ENCODE assay signal across 26 cellular contexts in the genomic region with DNA sequence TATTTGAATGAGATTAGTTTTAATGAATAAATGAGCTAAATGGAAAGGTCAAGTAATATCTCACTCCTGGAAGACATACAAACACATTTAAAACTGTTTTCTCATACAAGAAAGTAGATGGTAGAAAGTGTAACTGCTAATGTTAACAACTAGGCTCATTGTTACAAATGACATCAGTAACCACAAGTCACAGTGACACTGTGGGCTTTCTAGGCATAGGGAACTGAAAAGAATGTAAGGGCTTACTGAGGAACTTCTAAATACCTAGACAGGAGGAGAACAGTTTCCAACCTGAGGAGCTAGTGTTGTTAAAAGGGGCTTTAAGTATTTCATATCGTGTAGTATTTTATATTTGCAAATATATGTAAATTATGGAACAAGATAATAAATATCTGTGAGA. TPM values are rescaled to one million over a fixed set of nuclear protein-coding genes. Genes with fewer than 3 reads are reported as not detected.
A peak's percentile ranks its signal among the peaks of the same experiment; 100 is the strongest.
DNase-seq lines count a peak whose midpoint lies in the region; ATAC-seq, FAIRE-seq and TF ChIP-seq lines count a peak whose summit lies in the region.
"Had no signal": no experiment of that assay in that cellular context is flagged by ENCODE, and none has a peak within 500 bp of the region (broad histone marks: within the 10 kb centered on the region; RNA-seq: fewer than 3 reads in every experiment).

No MANE protein-coding gene starts in this region.

- POLR2A ChIA-PET in GM12878 (lab: Charles Lee): no interaction called here

- peak in 1 of 2 experiments; percentile 62; a peak in 1 of 4 replicates for TF ChIP-seq EP300 in GM12878 (IDR thresholded peaks at IDR 0.05; ENCODE audit: borderline replicate concordance in 1 of 2, control insufficient read depth in 1 of 2, low read depth in 2 of 2, low read length in 2 of 2)

- SMC1A ChIA-PET in GM12878 (lab: Charles Lee; ENCODE audit: uncharacterized antibody, unreplicated experiment): interaction anchor here (0.9 to 1.6 kb wide), 4 partner anchors 18 to 77 kb away, joined by 4 to 6 read pairs (median 4); a partner anchor contains a TSS

- H3K9me3 ChIP-seq in GM12878 (replicated peaks; ENCODE audit: control insufficient read depth, insufficient read depth, low read length): no peaks in the 10 kb centered on the region
- H3K9me3 ChIP-seq: esophagus muscularis mucosa, gastroesophageal sphincter, ovary, tibial artery had no signal

- TF ChIP-seq CTCF in GM12878 (IDR thresholded peaks at IDR 0.05 in 2 of 3, conservative IDR thresholded peaks at IDR 0.05 in 1 of 3; ENCODE audit: control insufficient read depth in 2 of 3, extremely low read depth in 1 of 3, insufficient read depth in 1 of 3, low read depth in 3 of 3, low read length in 3 of 3): no peak

- RAD21 ChIA-PET in GM12878 (lab: Charles Lee; ENCODE audit: unreplicated experiment): interaction anchor here (1.1 to 1.5 kb wide), 3 partner anchors 23 to 122 kb away, joined by 3 to 4 read pairs (median 4); no protein-coding TSS in a partner anchor

- no peak for TF ChIP-seq POLR2A in GM12878 (IDR thresholded peaks at IDR 0.05; ENCODE audit: low read depth, low read length)

- H3K4me3 ChIP-seq in GM12878: no peak overlapping the region
- H3K4me3 ChIP-seq: esophagus muscularis mucosa, gastroesophageal sphincter, ovary, tibial artery had no signal

- H3K36me3 ChIP-seq in GM12878 (ENCODE audit: control insufficient read depth in 2 of 2, insufficient read depth in 2 of 2, low read length in 1 of 2): no peaks in the 10 kb centered on the region
- H3K36me3 ChIP-seq: esophagus muscularis mucosa, gastroesophageal sphincter, ovary, tibial artery had no signal

- no peak overlapping the region for H3K4me2 ChIP-seq in GM12878 (ENCODE audit: control insufficient read depth, insufficient read depth)

- 21% methylated on average over 1 of the region's 1 CpG for WGBS in GM12878 (ENCODE audit: insufficient coverage, insufficient replicate concordance, low lambda C conversion rate, missing lambda C conversion rate)

- no peak for DNase-seq in GM12878 (ENCODE audit: low read depth, low spot score)
- no peak for DNase-seq in stimulated activated naive CD4-positive, alpha-beta T cell treated with Interleukin-2 at 50 U/mL for 16 hours (lab: John Stamatoyannopoulos, UW)
- DNase-seq: activated B cell treated with CpG ODN at 0.5 μM for 24 hours; activated CD4-positive, alpha-beta memory T cell treated with anti-CD3 and anti-CD28 coated beads, Interleukin-2, amount 10 ng/mL, durations not matched to agents 7 days and 5 days; activated naive CD4-positive, alpha-beta T cell treated with anti-CD3 and anti-CD28 coated beads, Interleukin-2, amount 10 ng/mL, durations not matched to agents 7 days and 5 days; activated T-cell treated with anti-CD3 and anti-CD28 coated beads, Interleukin-2, amount 50 U/mL, for 24 hours; anterior cingulate cortex; DMS79 treated with DMSO at 0.1 percent for 48 hours; effector CD4-positive, alpha-beta T cell; mesenchymal stem cell; naive B cell; NCI-H526 treated with DMSO at 0.1 percent for 48 hours; ovary; PC-3; SHP77 treated with DMSO at 0.1 percent for 48 hours; stimulated activated naive CD4-positive, alpha-beta T cell; tibial artery had no signal

- FAIRE-seq in GM12878 (lab: Jason Lieb, UNC): no peak
- FAIRE-seq: H54 had no signal

- H2AFZ ChIP-seq in GM12878 (ENCODE audit: control insufficient read depth, low read depth, low read length): no peak overlapping the region

- no peaks in the 10 kb centered on the region for H3K27me3 ChIP-seq in GM12878 (replicated peaks in 1 of 2; ENCODE audit: control insufficient read depth in 2 of 2, insufficient read depth in 2 of 2, low read length in 1 of 2)
- H3K27me3 ChIP-seq: esophagus muscularis mucosa, gastroesophageal sphincter, ovary, tibial artery had no signal

- BruUV-seq in GM12878 (replicated peaks; lab: Mats Ljungman, UMichigan): no TSS peak

- no peak overlapping the region for H3K27ac ChIP-seq in GM12878 (ENCODE audit: control insufficient read depth, insufficient read depth)
- H3K27ac ChIP-seq: esophagus muscularis mucosa, gastroesophageal sphincter, ovary, tibial artery had no signal

- no peaks in the 10 kb centered on the region for H3K4me1 ChIP-seq in GM12878 (ENCODE audit: control insufficient read depth, insufficient read depth, low read length)
- H3K4me1 ChIP-seq: esophagus muscularis mucosa, gastroesophageal sphincter, tibial artery had no signal

- no peak overlapping the region for H3K9ac ChIP-seq in GM12878 (ENCODE audit: control insufficient read depth, insufficient read depth, low read length)

- no peaks in the 10 kb centered on the region for H4K20me1 ChIP-seq in GM12878 (ENCODE audit: control insufficient read depth, insufficient read depth)

- CTCF ChIA-PET in GM12878 (lab: Yijun Ruan, JAX): interaction anchor here (0.9 to 1.1 kb wide), 2 partner anchors 28 to 29 kb away, joined by 4 to 5 read pairs; no protein-coding TSS in a partner anchor

- no peaks in the 10 kb centered on the region for H3K79me2 ChIP-seq in GM12878 (ENCODE audit: control insufficient read depth, insufficient read depth, low read length)

- peak; percentile 72 for ATAC-seq in GM18511 (IDR thresholded peaks at IDR 0.05; ENCODE audit: unreplicated experiment)
- peak; percentile 54 for ATAC-seq in GM21381 (IDR thresholded peaks at IDR 0.05; ENCODE audit: unreplicated experiment)
- ATAC-seq in HG03025 (IDR thresholded peaks at IDR 0.05; ENCODE audit: low FRiP score, unreplicated experiment): peak; percentile 75
- ATAC-seq in GM12878: peak; percentile 94
- no peak for ATAC-seq in GM18861 (IDR thresholded peaks at IDR 0.05; ENCODE audit: unreplicated experiment)
- no peak for ATAC-seq in GM21423 (IDR thresholded peaks at IDR 0.05; ENCODE audit: unreplicated experiment)
- ATAC-seq: gastroesophageal sphincter, PC-3, sciatic nerve had no signal

- no peak for TF ChIP-seq RAD21 in GM12878 (IDR thresholded peaks at IDR 0.05; ENCODE audit: insufficient read depth, low read depth, low read length)

- in situ Hi-C loops in GM12878 (cut with MboI): no loop called here

- intact Hi-C loops in GM12878 (cut with micrococcal nuclease; ENCODE audit: unreplicated experiment): no loop called here

TF ChIP-seq in GM12878, 131 proteins besides CTCF, POLR2A, EP300 and RAD21 (continues in another document):
- TF ChIP-seq ATF7 (IDR thresholded peaks at IDR 0.05; ENCODE audit: low read depth) (peak; percentile 94), DPF2 (IDR thresholded peaks at IDR 0.05) (peak; percentile 46; the same call in 1 of the 2 replicates), RELA (IDR thresholded peaks at IDR 0.05; ENCODE audit: borderline replicate concordance, partially characterized antibody) (no peak), IKZF2 (IDR thresholded peaks at IDR 0.05) (peak; percentile 34 to 50; a peak in 2 of 4 replicates), RUNX3 (IDR thresholded peaks at IDR 0.05; ENCODE audit: low read length) (peak; percentile 75), TCF12 (IDR thresholded peaks at IDR 0.05; ENCODE audit: low read depth, low read length) (no peak), CREM (IDR thresholded peaks at IDR 0.05; ENCODE audit: low read depth) (0 out of 2 replicates have a peak, but pooled peaks have one; percentile 15), MTA2 (IDR thresholded peaks at IDR 0.05; ENCODE audit: low read depth) (peak; percentile 58; the same call in 1 of the 2 replicates)
- TF ChIP-seq, protein P1, sequence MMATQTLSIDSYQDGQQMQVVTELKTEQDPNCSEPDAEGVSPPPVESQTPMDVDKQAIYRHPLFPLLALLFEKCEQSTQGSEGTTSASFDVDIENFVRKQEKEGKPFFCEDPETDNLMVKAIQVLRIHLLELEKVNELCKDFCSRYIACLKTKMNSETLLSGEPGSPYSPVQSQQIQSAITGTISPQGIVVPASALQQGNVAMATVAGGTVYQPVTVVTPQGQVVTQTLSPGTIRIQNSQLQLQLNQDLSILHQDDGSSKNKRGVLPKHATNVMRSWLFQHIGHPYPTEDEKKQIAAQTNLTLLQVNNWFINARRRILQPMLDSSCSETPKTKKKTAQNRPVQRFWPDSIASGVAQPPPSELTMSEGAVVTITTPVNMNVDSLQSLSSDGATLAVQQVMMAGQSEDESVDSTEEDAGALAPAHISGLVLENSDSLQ (IDR thresholded peaks at IDR 0.05): peak; percentile 16; the same call in 1 of the 2 replicates
- TF ChIP-seq, protein P2, sequence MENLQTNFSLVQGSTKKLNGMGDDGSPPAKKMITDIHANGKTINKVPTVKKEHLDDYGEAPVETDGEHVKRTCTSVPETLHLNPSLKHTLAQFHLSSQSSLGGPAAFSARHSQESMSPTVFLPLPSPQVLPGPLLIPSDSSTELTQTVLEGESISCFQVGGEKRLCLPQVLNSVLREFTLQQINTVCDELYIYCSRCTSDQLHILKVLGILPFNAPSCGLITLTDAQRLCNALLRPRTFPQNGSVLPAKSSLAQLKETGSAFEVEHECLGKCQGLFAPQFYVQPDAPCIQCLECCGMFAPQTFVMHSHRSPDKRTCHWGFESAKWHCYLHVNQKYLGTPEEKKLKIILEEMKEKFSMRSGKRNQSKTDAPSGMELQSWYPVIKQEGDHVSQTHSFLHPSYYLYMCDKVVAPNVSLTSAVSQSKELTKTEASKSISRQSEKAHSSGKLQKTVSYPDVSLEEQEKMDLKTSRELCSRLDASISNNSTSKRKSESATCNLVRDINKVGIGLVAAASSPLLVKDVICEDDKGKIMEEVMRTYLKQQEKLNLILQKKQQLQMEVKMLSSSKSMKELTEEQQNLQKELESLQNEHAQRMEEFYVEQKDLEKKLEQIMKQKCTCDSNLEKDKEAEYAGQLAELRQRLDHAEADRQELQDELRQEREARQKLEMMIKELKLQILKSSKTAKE (IDR thresholded peaks at IDR 0.05; ENCODE audit: low read depth, poor library complexity, severe bottlenecking): no peak

RNA-seq across cellular contexts. Expression of a gene that starts 17.5 kb away (rescaled TPM):
- 59.5 and 75.6 TPM in 2 replicates for total RNA-seq in GM12878 (2013; cell fraction: nucleolus; rRNA removed)
- total RNA-seq in GM12878 (2014; rRNA removed) (45.5 and 48.9 TPM in 2 replicates), GM12878 (2014; rRNA removed; fragmentation: Illumina TruSeq; extraction: Trizol) (74.3 and 75.1 TPM in 2 replicates), GM12878 (2021) (58.6 and 60.3 TPM in 2 replicates)
- polyA plus RNA-seq in GM12878 (2011; ENCODE audit: low read depth): 18.0 TPM
- polyA plus RNA-seq in GM12878 (2011; rRNA removed) (54.9 and 80.7 TPM in 2 replicates), GM12878 (2014; fragmentation: Illumina TruSeq; extraction: Trizol) (92.6 and 115 TPM in 2 replicates), GM12878 (2014; fragmentation: Nextera tagmentation; extraction: Ambion mirVana) (100 to 1,000 TPM; 122 to 181 TPM), GM12878 (2014; rRNA removed) (24.4 and 26.1 TPM in 2 replicates), GM12878 (2016; fragmentation: Nextera tagmentation; extraction: Ambion mirVana) (100 to 1,000 TPM; 147 to 151 TPM)
- polyA plus RNA-seq in GM12878 (2011; cell fraction: cytosol; rRNA removed): 16.2 and 26.5 TPM in 2 replicates
- polyA plus RNA-seq in GM12878 (2011; cell fraction: nucleus; rRNA removed): 12.6 and 14.8 TPM in 2 replicates
- 33.3 and 52.9 TPM in 2 replicates for polyA plus RNA-seq in GM12878 (2012)
- polyA minus RNA-seq in GM12878 (2011; rRNA and poly(A)+ RNA removed): 23.0 and 29.8 TPM in 2 replicates
- 10.1 and 11.8 TPM in 2 replicates for polyA minus RNA-seq in GM12878 (2011; cell fraction: cytosol; rRNA and poly(A)+ RNA removed)
- polyA minus RNA-seq in GM12878 (2011; cell fraction: nucleus; rRNA and poly(A)+ RNA removed): 33.1 and 44.4 TPM in 2 replicates

Comparison
In these comparisons a context has a peak if more than half of its experiments do, and no peak if none do; other contexts are left out.
1. ATAC-seq: peak in GM18511 (single experiment), GM21381 (single experiment), HG03025 (single experiment) and GM12878 (single experiment); none in GM18861 (single experiment) and GM21423 (single experiment).